In the genomic region with DNA sequence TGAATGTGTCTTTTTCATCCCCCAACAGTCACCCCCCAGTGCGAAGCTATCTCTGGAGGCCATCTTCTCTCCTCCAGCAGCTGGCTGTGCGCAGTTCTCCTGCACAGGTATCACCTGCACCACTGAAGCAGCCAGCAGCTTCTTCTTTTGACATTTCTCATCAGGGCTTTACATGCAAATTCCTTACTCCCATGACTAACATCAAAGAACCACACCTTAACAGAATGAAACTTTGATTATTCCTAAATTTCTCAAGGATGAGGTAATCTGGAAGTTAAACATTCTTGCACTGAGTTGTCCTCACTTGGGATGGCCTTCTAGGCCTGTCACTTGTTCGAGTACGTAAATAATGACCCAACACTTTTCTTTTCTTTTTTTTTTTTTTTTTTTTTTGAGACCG, we compare ENCODE assay signal across 28 cellular contexts.
"Had no signal": no experiment of that assay in that cellular context is flagged by ENCODE, and none has a peak within 500 bp of the region (broad histone marks: within the 10 kb centered on the region; RNA-seq: fewer than 3 reads in every experiment).

No MANE protein-coding gene starts in this region.

- DNase-seq: hypothalamus; immature natural killer cell; kidney; left colon; left lung; lower lobe of right lung; mammary epithelial cell; mesenchymal stem cell; naive B cell; natural killer cell; nephron progenitor cell; occipital lobe; retina; right cardiac atrium; stimulated activated CD4-positive, alpha-beta T cell treated with anti-CD3 and anti-CD28 coated beads, Interleukin-12 subunit alpha, Interleukin-12 subunit beta, amount 100 ng/mL, for 4 hours; stimulated activated CD4-positive, alpha-beta T cell treated with anti-CD3 and anti-CD28 coated beads, Interleukin-15, amount 100 ng/mL, for 24 hours; stimulated activated CD4-positive, alpha-beta T cell treated with anti-CD3 and anti-CD28 coated beads, Interleukin-2, amount 100 ng/mL, for 24 hours; stimulated activated CD4-positive, alpha-beta T cell treated with anti-CD3 and anti-CD28 coated beads, Interleukin-4, amount 100 ng/mL, for 24 hours; stimulated activated naive CD4-positive, alpha-beta T cell; uterus had no signal

- H3K4me3 ChIP-seq: left lung, lower lobe of right lung, neural progenitor cell, skin epidermis, suprapubic skin, thoracic aorta, tibial nerve, uterus had no signal

- ATAC-seq: left colon; left lung; lower lobe of right lung; natural killer cell; right cardiac atrium; sciatic nerve; stimulated activated effector memory CD8-positive, alpha-beta T cell treated with anti-CD3 and anti-CD28 coated beads, Interleukin-12 subunit alpha, Interleukin-12 subunit beta, amount 100 ng/mL, for 72 hours had no signal

- FAIRE-seq: islet of Langerhans, kidney had no signal
